In the genomic region with DNA sequence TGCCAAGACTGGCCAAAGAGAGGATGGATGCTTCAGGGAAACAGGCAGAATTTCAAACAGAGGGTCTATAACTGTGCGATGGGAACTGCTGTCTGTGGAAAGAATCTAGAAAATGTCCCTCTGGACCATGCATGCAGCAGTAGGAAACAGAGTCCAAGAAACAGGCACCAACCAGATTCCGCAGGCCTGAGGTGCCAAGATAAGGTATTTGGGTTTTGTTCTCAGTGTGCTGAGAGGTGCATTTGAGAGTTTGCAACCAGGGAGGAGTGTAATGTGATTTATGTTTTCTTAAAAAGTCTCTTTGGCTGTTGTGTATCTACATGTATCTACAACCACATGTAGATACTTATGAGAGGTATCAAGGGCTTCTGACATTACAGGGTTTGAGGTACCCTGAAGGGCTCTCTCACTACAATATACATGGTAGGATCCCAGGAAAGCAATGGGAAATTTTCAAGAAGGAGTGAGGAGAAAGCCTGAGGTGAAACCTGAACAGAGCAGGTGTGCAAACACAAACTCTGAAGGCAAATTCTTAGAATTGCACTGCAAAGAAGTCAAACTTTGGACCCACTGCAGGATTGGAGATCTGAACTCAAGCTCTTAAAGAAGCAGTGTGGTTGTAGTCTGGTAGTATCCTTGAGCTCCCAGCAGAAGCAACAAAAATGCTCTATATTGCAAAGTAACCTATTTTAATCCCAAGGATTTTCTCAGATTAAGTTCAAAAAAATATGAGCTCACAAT, we compare ENCODE assay signal across 15 cellular contexts.
DNase-seq lines count a peak whose midpoint lies in the region; ATAC-seq, FAIRE-seq and TF ChIP-seq lines count a peak whose summit lies in the region.
"Had no signal": no experiment of that assay in that cellular context is flagged by ENCODE, and none has a peak within 500 bp of the region (broad histone marks: within the 10 kb centered on the region; RNA-seq: fewer than 3 reads in every experiment).

No MANE protein-coding gene starts in this region.

- peak; percentile 97 for FAIRE-seq in bronchial epithelial cell (lab: Jason Lieb, UNC)
- no peak for FAIRE-seq in pancreas (lab: Jason Lieb, UNC)
- FAIRE-seq: GM12878 had no signal

- H3K9me3 ChIP-seq in hepatocyte (ENCODE audit: low read depth) (no peaks in the 10 kb centered on the region), pancreas (no peaks in the 10 kb centered on the region)
- H3K9me3 ChIP-seq: BLaER1 treated with 17β-estradiol and CSF1 and Interleukin-3, amounts not matched to agents 10 nM and 100 nM had no signal

- H2AFZ ChIP-seq in hepatocyte = no peak overlapping the region

- peaks cover 13% of the 10 kb centered on the region for H3K4me1 ChIP-seq in hepatocyte (ENCODE audit: insufficient read depth)
- H3K4me1 ChIP-seq in pancreas = peaks cover 18 to 33% (median 27%) of the 10 kb centered on the region in 3 donors

- peak overlapping the region; percentile 37 for H3K4me2 ChIP-seq in hepatocyte
- H3K4me2 ChIP-seq: BLaER1 treated with 17β-estradiol and CSF1 and Interleukin-3, amounts not matched to agents 10 nM and 100 nM had no signal

- H3K4me3 ChIP-seq in bronchial epithelial cell (ENCODE audit: low read depth, low read length) (no peak overlapping the region), hepatocyte (no peak overlapping the region), pancreas (no peak overlapping the region)
- H3K4me3 ChIP-seq: BLaER1 treated with 17β-estradiol and CSF1 and Interleukin-3, amounts not matched to agents 10 nM and 100 nM; GM12878 had no signal

- DNase-seq in bronchial epithelial cell (ENCODE audit: low read depth) = no peak
- no peak for DNase-seq in hepatocyte (ENCODE audit: low spot score)
- peak in 3 of 6 donors; percentile 16 to 43 (median 38) for DNase-seq in pancreas
- no peak for DNase-seq in stimulated activated CD4-positive, alpha-beta T cell treated with anti-CD3 and anti-CD28 coated beads, Interleukin-4, amount 100 ng/mL, for 4 hours
- DNase-seq in occipital lobe (lab: John Stamatoyannopoulos, UW) = no peak
- no peak for DNase-seq in HT-29 (ENCODE audit: low spot score)
- DNase-seq: CD8-positive, alpha-beta T cell; DMS 273 treated with DMSO at 0.1 percent for 48 hours; DMS53; DND-41; EL; GOT3; H9 had no signal

- H3K36me3 ChIP-seq in bronchial epithelial cell (ENCODE audit: control insufficient read depth, insufficient read depth, low read length) (no peaks in the 10 kb centered on the region), hepatocyte (replicated peaks; ENCODE audit: insufficient read depth, low read depth) (no peaks in the 10 kb centered on the region), pancreas (no peaks in the 10 kb centered on the region)
- H3K36me3 ChIP-seq: BLaER1 treated with 17β-estradiol and CSF1 and Interleukin-3, amounts not matched to agents 10 nM and 100 nM had no signal

- TF ChIP-seq CTCF in bronchial epithelial cell (IDR thresholded peaks at IDR 0.05; ENCODE audit: insufficient read depth, low read length, severe bottlenecking) (no peak), hepatocyte (IDR thresholded peaks at IDR 0.05; ENCODE audit: poor library complexity) (no peak), pancreas (IDR thresholded peaks at IDR 0.05) (no peak)

- no peaks in the 10 kb centered on the region for H3K9me2 ChIP-seq in hepatocyte (replicated peaks; ENCODE audit: insufficient read depth)

- H3K79me2 ChIP-seq in hepatocyte = no peaks in the 10 kb centered on the region

- H3K27me3 ChIP-seq in bronchial epithelial cell (ENCODE audit: control insufficient read depth, insufficient read depth, low read length) = no peaks in the 10 kb centered on the region
- no peaks in the 10 kb centered on the region for H3K27me3 ChIP-seq in hepatocyte
- no peaks in the 10 kb centered on the region for H3K27me3 ChIP-seq in pancreas
- H3K27me3 ChIP-seq: BLaER1 treated with 17β-estradiol and CSF1 and Interleukin-3, amounts not matched to agents 10 nM and 100 nM had no signal

- WGBS in hepatocyte (ENCODE audit: low lambda C conversion rate, missing lambda C conversion rate) = 82% methylated on average over 2 of the region's 2 CpGs
- 32 to 38% methylated on average over 2 of the region's 2 CpGs for WGBS in pancreas, 2 donors

- H3K27ac ChIP-seq in hepatocyte (peak overlapping the region; percentile 42), pancreas (peak overlapping the region in 2 of 4 donors; percentile 29 to 46)
- H3K27ac ChIP-seq: BLaER1 treated with 17β-estradiol and CSF1 and Interleukin-3, amounts not matched to agents 10 nM and 100 nM had no signal

- peak; percentile 82 to 96 (median 90) for ATAC-seq in pancreas
- ATAC-seq: CD8-positive, alpha-beta T cell; GM12878 had no signal

- H4K20me1 ChIP-seq in hepatocyte (ENCODE audit: insufficient read depth, poor library complexity, severe bottlenecking) = no peaks in the 10 kb centered on the region
- H4K20me1 ChIP-seq: BLaER1 treated with 17β-estradiol and CSF1 and Interleukin-3, amounts not matched to agents 10 nM and 100 nM had no signal

- intact Hi-C loops in pancreas (cut with DNase I) = no loop called here
